ENCODE assay signal across 15 cellular contexts in the genomic region with DNA sequence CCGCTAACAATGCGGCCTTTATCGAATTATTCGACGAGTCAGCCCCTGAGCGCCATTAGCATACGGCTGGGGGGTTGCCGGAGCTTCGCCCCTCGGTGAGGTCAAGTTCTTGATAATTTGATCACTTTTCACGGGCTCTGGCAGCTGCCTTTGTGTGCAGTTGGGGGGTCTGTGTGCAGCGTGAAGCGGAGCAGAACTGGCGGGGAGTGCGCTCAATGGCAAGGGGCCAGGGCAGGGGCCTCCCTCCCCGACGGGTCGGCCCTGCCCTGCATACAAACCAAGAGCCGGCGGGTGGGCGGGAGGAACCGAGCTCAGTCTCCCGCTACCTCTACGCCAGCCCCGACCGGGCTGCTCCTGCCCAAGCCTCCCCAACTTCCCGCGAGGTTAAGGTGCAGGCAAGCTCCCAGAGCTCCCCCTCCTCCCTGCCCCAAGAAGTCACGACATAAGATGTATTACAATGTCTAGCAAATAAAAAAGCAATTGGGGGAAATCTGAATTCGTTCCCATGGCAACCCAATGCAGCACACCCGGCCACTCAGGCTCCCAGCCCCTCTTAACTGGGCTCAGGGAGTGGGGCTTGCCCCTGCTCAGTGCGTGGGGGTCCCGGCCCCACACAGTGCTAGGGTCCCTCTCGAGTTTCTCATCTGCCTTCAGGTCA. TPM values are rescaled to one million over a fixed set of nuclear protein-coding genes. Genes with fewer than 3 reads are reported as not detected.
DNase-seq lines count a peak whose midpoint lies in the region; ATAC-seq and TF ChIP-seq lines count a peak whose summit lies in the region.
"Had no signal": no experiment of that assay in that cellular context is flagged by ENCODE, and none has a peak within 500 bp of the region (broad histone marks: within the 10 kb centered on the region; RNA-seq: fewer than 3 reads in every experiment).

No MANE protein-coding gene starts in this region.

- no peak overlapping the region for H3K27ac ChIP-seq in gastroesophageal sphincter

- peaks cover 5% of the 10 kb centered on the region for H3K4me1 Mint-ChIP-seq in activated CD4-positive, alpha-beta T cell treated with anti-CD3 and anti-CD28 coated beads, Interleukin-2, amount 10 ng/mL, durations not matched to agents 7 days and 5 days
- peaks cover 6% of the 10 kb centered on the region for H3K4me1 Mint-ChIP-seq in activated CD4-positive, alpha-beta T cell treated with anti-CD3 and anti-CD28 coated beads, Interleukin-2, amount 10 ng/mL, durations not matched to agents 24 days and 14 days
- peaks cover 26% of the 10 kb centered on the region for H3K4me1 Mint-ChIP-seq in glutamatergic neuron (ENCODE audit: low read depth, unreplicated experiment)
- H3K4me1 Mint-ChIP-seq: activated naive CD8-positive, alpha-beta T cell treated with anti-CD3 and anti-CD28 coated beads, Interleukin-2, amount 10 ng/mL, durations not matched to agents 7 days and 5 days had no signal

- H3K9me3 Mint-ChIP-seq in activated CD4-positive, alpha-beta T cell treated with anti-CD3 and anti-CD28 coated beads, Interleukin-2, amount 10 ng/mL, durations not matched to agents 7 days and 5 days = no peaks in the 10 kb centered on the region
- H3K9me3 Mint-ChIP-seq in activated CD4-positive, alpha-beta T cell treated with anti-CD3 and anti-CD28 coated beads, Interleukin-2, amount 10 ng/mL, durations not matched to agents 24 days and 14 days = no peaks in the 10 kb centered on the region
- peaks cover 16% of the 10 kb centered on the region for H3K9me3 Mint-ChIP-seq in glutamatergic neuron (ENCODE audit: unreplicated experiment)
- H3K9me3 Mint-ChIP-seq: activated CD4-positive, alpha-beta memory T cell treated with anti-CD3 and anti-CD28 coated beads for 36 hours; activated naive CD8-positive, alpha-beta T cell treated with anti-CD3 and anti-CD28 coated beads, Interleukin-2, amount 10 ng/mL, durations not matched to agents 7 days and 5 days had no signal

- H3K4me3 Mint-ChIP-seq in activated CD4-positive, alpha-beta T cell treated with anti-CD3 and anti-CD28 coated beads, Interleukin-2, amount 10 ng/mL, durations not matched to agents 7 days and 5 days = no peak overlapping the region
- no peak overlapping the region for H3K4me3 Mint-ChIP-seq in activated CD4-positive, alpha-beta T cell treated with anti-CD3 and anti-CD28 coated beads, Interleukin-2, amount 10 ng/mL, durations not matched to agents 24 days and 14 days
- H3K4me3 Mint-ChIP-seq in glutamatergic neuron (ENCODE audit: unreplicated experiment) = peak overlapping the region; percentile 81
- H3K4me3 Mint-ChIP-seq: activated CD4-positive, alpha-beta memory T cell treated with anti-CD3 and anti-CD28 coated beads for 36 hours; activated naive CD8-positive, alpha-beta T cell treated with anti-CD3 and anti-CD28 coated beads, Interleukin-2, amount 10 ng/mL, durations not matched to agents 7 days and 5 days had no signal

- H3K36me3 ChIP-seq in gastroesophageal sphincter = no peaks in the 10 kb centered on the region

- TF ChIP-seq CTCF in glutamatergic neuron (IDR thresholded peaks at IDR 0.05; ENCODE audit: partially characterized antibody, unreplicated experiment) (no peak), gastroesophageal sphincter (IDR thresholded peaks at IDR 0.05) (no peak)

- POLR2A ChIA-PET in activated CD4-positive, alpha-beta T cell treated with anti-CD3 and anti-CD28 coated beads, Interleukin-2, amount 10 ng/mL, durations not matched to agents 7 days and 5 days (lab: Charles Lee) = no interaction called here

- no peak for ATAC-seq in gastroesophageal sphincter

- no peak for DNase-seq in activated CD4-positive, alpha-beta T cell treated with anti-CD3 and anti-CD28 coated beads, Interleukin-2, amount 10 ng/mL, durations not matched to agents 7 days and 5 days
- DNase-seq in activated CD4-positive, alpha-beta T cell treated with anti-CD3 and anti-CD28 coated beads, Interleukin-2, amount 10 ng/mL, durations not matched to agents 24 days and 14 days = no peak
- DNase-seq in NCI-H69 (lab: John Stamatoyannopoulos, UW) = peak; percentile 39
- no peak for DNase-seq in glutamatergic neuron
- no peak for DNase-seq in stimulated activated CD4-positive, alpha-beta T cell treated with anti-CD3 and anti-CD28 coated beads, Interleukin-15, amount 100 ng/mL, for 24 hours
- DNase-seq in cortex of kidney (lab: John Stamatoyannopoulos, UW) = no peak
- DNase-seq in NCI-H146 (lab: John Stamatoyannopoulos, UW) = no peak
- DNase-seq: activated CD4-positive, alpha-beta memory T cell treated with anti-CD3 and anti-CD28 coated beads for 36 hours; activated naive CD8-positive, alpha-beta T cell treated with anti-CD3 and anti-CD28 coated beads, Interleukin-2, amount 10 ng/mL, durations not matched to agents 7 days and 5 days; activated T-cell treated with anti-CD3 and anti-CD28 coated beads, Interleukin-2, amount 50 U/mL, for 48 hours; EL; KG1; NCI-H226; RPMI8226 had no signal

- peaks cover 84% of the 10 kb centered on the region for H3K27me3 Mint-ChIP-seq in activated CD4-positive, alpha-beta T cell treated with anti-CD3 and anti-CD28 coated beads, Interleukin-2, amount 10 ng/mL, durations not matched to agents 7 days and 5 days
- H3K27me3 Mint-ChIP-seq in activated CD4-positive, alpha-beta T cell treated with anti-CD3 and anti-CD28 coated beads, Interleukin-2, amount 10 ng/mL, durations not matched to agents 24 days and 14 days = peaks cover 77% of the 10 kb centered on the region
- H3K27me3 Mint-ChIP-seq in glutamatergic neuron (ENCODE audit: unreplicated experiment) = peaks cover 28% of the 10 kb centered on the region

- no peak for TF ChIP-seq EP300 in gastroesophageal sphincter (IDR thresholded peaks at IDR 0.05)

- WGBS in gastroesophageal sphincter (ENCODE audit: low coverage in 1 of 2), 2 donors = 0% methylated on average over 4 to 9 of the region's 34 CpGs

- CTCF ChIA-PET in activated CD4-positive, alpha-beta T cell treated with anti-CD3 and anti-CD28 coated beads, Interleukin-2, amount 10 ng/mL, durations not matched to agents 7 days and 5 days (lab: Charles Lee) = interaction anchor here (0.9 to 1.9 kb wide), 5 partner anchors 9 to 49 kb away, joined by 3 to 8 read pairs (median 3); no protein-coding TSS in a partner anchor

- peak overlapping the region; percentile 46 for H3K27ac Mint-ChIP-seq in activated CD4-positive, alpha-beta T cell treated with anti-CD3 and anti-CD28 coated beads, Interleukin-2, amount 10 ng/mL, durations not matched to agents 7 days and 5 days
- no peak overlapping the region for H3K27ac Mint-ChIP-seq in activated CD4-positive, alpha-beta T cell treated with anti-CD3 and anti-CD28 coated beads, Interleukin-2, amount 10 ng/mL, durations not matched to agents 24 days and 14 days
- H3K27ac Mint-ChIP-seq in glutamatergic neuron (ENCODE audit: unreplicated experiment) = no peak overlapping the region
- H3K27ac Mint-ChIP-seq: activated CD4-positive, alpha-beta memory T cell treated with anti-CD3 and anti-CD28 coated beads for 36 hours; activated naive CD8-positive, alpha-beta T cell treated with anti-CD3 and anti-CD28 coated beads, Interleukin-2, amount 10 ng/mL, durations not matched to agents 7 days and 5 days had no signal

- H3K27me3 ChIP-seq in gastroesophageal sphincter = peaks cover 100% of the 10 kb centered on the region

- no peak overlapping the region for H3K4me3 ChIP-seq in gastroesophageal sphincter

- H3K4me1 ChIP-seq in gastroesophageal sphincter = peaks cover 0 to 34% (median 17%) of the 10 kb centered on the region in 3 donors

- no peaks in the 10 kb centered on the region for H3K9me3 ChIP-seq in gastroesophageal sphincter

- intact Hi-C loops in activated CD4-positive, alpha-beta T cell treated with anti-CD3 and anti-CD28 coated beads, Interleukin-2, amount 10 ng/mL, durations not matched to agents 24 days and 14 days (cut with micrococcal nuclease) = no loop called here

- peaks cover 1% of the 10 kb centered on the region for H3K36me3 Mint-ChIP-seq in activated CD4-positive, alpha-beta T cell treated with anti-CD3 and anti-CD28 coated beads, Interleukin-2, amount 10 ng/mL, durations not matched to agents 7 days and 5 days (ENCODE audit: low read depth)
- H3K36me3 Mint-ChIP-seq in activated CD4-positive, alpha-beta T cell treated with anti-CD3 and anti-CD28 coated beads, Interleukin-2, amount 10 ng/mL, durations not matched to agents 24 days and 14 days (ENCODE audit: low read depth) = peaks cover 2% of the 10 kb centered on the region
- peaks cover 4% of the 10 kb centered on the region for H3K36me3 Mint-ChIP-seq in glutamatergic neuron (ENCODE audit: unreplicated experiment)
- H3K36me3 Mint-ChIP-seq: activated CD4-positive, alpha-beta memory T cell treated with anti-CD3 and anti-CD28 coated beads for 36 hours had no signal

- no peak for TF ChIP-seq POLR2A in gastroesophageal sphincter (IDR thresholded peaks at IDR 0.05)

RNA-seq across cellular contexts. Expression of gene POLG, which starts 34.1 kb away (rescaled TPM):
- total RNA-seq in activated CD4-positive, alpha-beta T cell treated with anti-CD3 and anti-CD28 coated beads, Interleukin-2, amount 10 ng/mL, durations not matched to agents 7 days and 5 days = 100 to 1,000 TPM in 1 of 2 experiments, 10 to 100 TPM in 1; 85.6 to 105 TPM
- total RNA-seq in activated CD4-positive, alpha-beta T cell treated with anti-CD3 and anti-CD28 coated beads, Interleukin-2, amount 10 ng/mL, durations not matched to agents 24 days and 14 days = 124 and 134 TPM in 2 replicates
- total RNA-seq in glutamatergic neuron (ENCODE audit: unreplicated experiment) = 55.4 TPM
- total RNA-seq in gastroesophageal sphincter = 10 to 100 TPM; 40.5 to 57.3 (median 49.2) TPM
